ENCODE assay signal across 21 cellular contexts in the genomic region with DNA sequence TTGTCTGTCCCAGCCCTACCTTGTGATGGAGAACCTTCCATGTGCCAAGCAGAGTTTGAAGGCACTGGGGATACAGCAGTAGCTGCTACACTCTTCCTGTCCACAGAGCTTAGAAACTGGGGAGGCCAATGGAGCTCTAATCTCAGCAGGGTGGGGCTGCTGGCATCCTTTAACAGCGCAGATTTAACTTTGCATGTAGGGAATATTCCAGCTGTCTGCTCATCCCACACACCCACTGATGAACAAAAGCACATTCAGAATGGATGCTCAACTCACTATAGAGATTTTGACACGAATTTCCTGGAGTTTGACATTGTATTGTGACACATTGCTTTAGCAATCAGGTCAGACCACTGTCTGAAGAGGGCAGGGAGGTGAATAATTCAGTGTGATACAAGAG. TPM values are rescaled to one million over a fixed set of nuclear protein-coding genes. Genes with fewer than 3 reads are reported as not detected.
DNase-seq lines count a peak whose midpoint lies in the region; ATAC-seq and TF ChIP-seq lines count a peak whose summit lies in the region.
"Had no signal": no experiment of that assay in that cellular context is flagged by ENCODE, and none has a peak within 500 bp of the region (broad histone marks: within the 10 kb centered on the region; RNA-seq: fewer than 3 reads in every experiment).

No MANE protein-coding gene starts in this region.

- no peaks in the 10 kb centered on the region for H3K36me3 Mint-ChIP-seq in neural crest cell (ENCODE audit: low read depth)
- no peaks in the 10 kb centered on the region for H3K36me3 Mint-ChIP-seq in CD4-positive, alpha-beta memory T cell
- H3K36me3 Mint-ChIP-seq: CD14-positive monocyte; CD4-positive, CD25-positive, alpha-beta regulatory T cell; CD8-positive, alpha-beta T cell had no signal

- peak overlapping the region; percentile 10 for H3K27ac Mint-ChIP-seq in neural crest cell (ENCODE audit: unreplicated experiment)
- no peak overlapping the region for H3K27ac Mint-ChIP-seq in CD4-positive, alpha-beta memory T cell
- H3K27ac Mint-ChIP-seq: CD14-positive monocyte; CD4-positive, CD25-positive, alpha-beta regulatory T cell; CD8-positive, alpha-beta T cell had no signal

- H3K4me1 ChIP-seq in CD4-positive, alpha-beta memory T cell (ENCODE audit: insufficient read depth, low read length): no peaks in the 10 kb centered on the region
- H3K4me1 ChIP-seq: A549, BE2C, BLaER1, Caco-2 had no signal

- ATAC-seq in GM21515 (IDR thresholded peaks at IDR 0.05; ENCODE audit: unreplicated experiment): no peak
- ATAC-seq: A549; CD8-positive, alpha-beta T cell had no signal

- H3K27me3 Mint-ChIP-seq in neural crest cell (ENCODE audit: low read depth): no peaks in the 10 kb centered on the region
- H3K27me3 Mint-ChIP-seq in CD4-positive, alpha-beta memory T cell: peaks cover 2 to 12% of the 10 kb centered on the region in 2 donors

- H3K27me3 ChIP-seq in CD4-positive, alpha-beta memory T cell (ENCODE audit: insufficient read depth, low read length): no peaks in the 10 kb centered on the region
- H3K27me3 ChIP-seq: BE2C, BLaER1 had no signal

- POLR2A ChIA-PET in CD4-positive, alpha-beta memory T cell (lab: Charles Lee; ENCODE audit: partially characterized antibody): no interaction called here

- DNase-seq in Ammon's horn (ENCODE audit: low spot score): peak; percentile 28
- peak; percentile 25 for DNase-seq in inferior parietal cortex (ENCODE audit: extremely low spot score)
- no peak for DNase-seq in neural crest cell (ENCODE audit: low read depth, low spot score)
- DNase-seq in superior temporal gyrus (ENCODE audit: extremely low spot score): peak; percentile 19
- no peak for DNase-seq in CD4-positive, alpha-beta memory T cell
- DNase-seq in NCI-H345 (lab: John Stamatoyannopoulos, UW): no peak
- DNase-seq: AML-193; BE2C; C1 segment of cervical spinal cord; Caco-2; Calu3; CD4-positive, CD25-positive, alpha-beta regulatory T cell; CD8-positive, alpha-beta T cell; DMS79 treated with DMSO at 0.1 percent for 48 hours; GF-D8 had no signal

- intact Hi-C loops in CD4-positive, alpha-beta memory T cell (cut with micrococcal nuclease): no loop called here

- no peak overlapping the region for H3K4me3 Mint-ChIP-seq in neural crest cell
- H3K4me3 Mint-ChIP-seq in CD4-positive, alpha-beta memory T cell: no peak overlapping the region
- H3K4me3 Mint-ChIP-seq: CD14-positive monocyte; CD4-positive, CD25-positive, alpha-beta regulatory T cell; CD8-positive, alpha-beta T cell had no signal

- peaks cover 7% of the 10 kb centered on the region for H3K4me1 Mint-ChIP-seq in neural crest cell
- no peaks in the 10 kb centered on the region for H3K4me1 Mint-ChIP-seq in CD4-positive, alpha-beta memory T cell
- H3K4me1 Mint-ChIP-seq: CD14-positive monocyte had no signal

- no peak overlapping the region for H3K4me3 ChIP-seq in CD4-positive, alpha-beta memory T cell (ENCODE audit: low read length in 2 of 2)
- H3K4me3 ChIP-seq: A549, BLaER1 had no signal

- TF ChIP-seq CTCF in neural crest cell (conservative IDR thresholded peaks at IDR 0.05): no peak

- H3K9me3 ChIP-seq in CD4-positive, alpha-beta memory T cell (ENCODE audit: control insufficient read depth in 1 of 2, low read length in 2 of 2): no peaks in the 10 kb centered on the region
- H3K9me3 ChIP-seq: A549, BE2C, BLaER1, Caco-2 had no signal

- H3K27ac ChIP-seq in CD4-positive, alpha-beta memory T cell (ENCODE audit: low read depth, low read length): no peak overlapping the region
- H3K27ac ChIP-seq: 22Rv1, A549, BLaER1 had no signal

- CTCF ChIA-PET in CD4-positive, alpha-beta memory T cell (lab: Charles Lee; ENCODE audit: partially characterized antibody): no interaction called here

- peaks cover 6% of the 10 kb centered on the region for H3K9me3 Mint-ChIP-seq in neural crest cell
- peaks cover 0 to 7% (median 0%) of the 10 kb centered on the region in 8 donors for H3K9me3 Mint-ChIP-seq in CD4-positive, alpha-beta memory T cell
- H3K9me3 Mint-ChIP-seq: CD14-positive monocyte; CD8-positive, alpha-beta T cell had no signal

- no peaks in the 10 kb centered on the region for H3K36me3 ChIP-seq in CD4-positive, alpha-beta memory T cell (ENCODE audit: insufficient read depth, low read length)
- H3K36me3 ChIP-seq: BE2C, BLaER1 had no signal

RNA-seq across cellular contexts. Expression of gene TMEM215, which starts 49.0 kb away (rescaled TPM):
- total RNA-seq in neural crest cell: 0.57 and 0.72 TPM in 2 replicates
- total RNA-seq in CD4-positive, alpha-beta memory T cell: not detected
- polyA plus RNA-seq in CD4-positive, alpha-beta memory T cell: not detected
- total RNA-seq: A172; Caco-2; Calu3; CD4-positive, CD25-positive, alpha-beta regulatory T cell; CD8-positive, alpha-beta T cell had no signal
- polyA plus RNA-seq: CD14-positive monocyte; CD4-positive, CD25-positive, alpha-beta regulatory T cell had no signal

Comparison
In these comparisons a context has a peak if more than half of its experiments do, and no peak if none do; other contexts are left out.
1. DNase-seq: peak in Ammon's horn (single experiment), inferior parietal cortex (single experiment) and superior temporal gyrus (single experiment); none in neural crest cell (single experiment), CD4-positive, alpha-beta memory T cell (0 of 5) and NCI-H345 (single experiment).